ENCODE assay signal across 20 cellular contexts in genomic region chrX:150028692-150029091, GRCh38.
DNase-seq lines count a peak whose midpoint lies in the region; ATAC-seq and TF ChIP-seq lines count a peak whose summit lies in the region.
"Had no signal": no experiment of that assay in that cellular context is flagged by ENCODE, and none has a peak within 500 bp of the region (broad histone marks: within the 10 kb centered on the region; RNA-seq: fewer than 3 reads in every experiment).

No MANE protein-coding gene starts in this region.

- intact Hi-C loops in sciatic nerve (cut with DNase I), result no loop called here

- peak; percentile 53 for ATAC-seq in GM18909 (IDR thresholded peaks at IDR 0.05; ENCODE audit: poor library complexity, unreplicated experiment)
- ATAC-seq in HG03432 (IDR thresholded peaks at IDR 0.05; ENCODE audit: unreplicated experiment), result peak; percentile 45
- ATAC-seq in sciatic nerve, result no peak
- ATAC-seq: Panc1 had no signal

- H3K4me1 Mint-ChIP-seq in chondrocyte (ENCODE audit: low read depth), result peaks cover 16% of the 10 kb centered on the region
- H3K4me1 Mint-ChIP-seq: endodermal cell had no signal

- CTCF ChIA-PET in GM10248 (lab: Yijun Ruan, JAX), result no interaction called here

- H3K9me3 Mint-ChIP-seq in chondrocyte (ENCODE audit: low read depth), result peaks cover 30% of the 10 kb centered on the region
- H3K9me3 Mint-ChIP-seq: activated T-cell treated with anti-CD3 and anti-CD28 coated beads, Interleukin-2, amount 50 U/mL, for 24 hours had no signal

- TF ChIP-seq CTCF in GM10248 (IDR thresholded peaks at IDR 0.05; ENCODE audit: control extremely low read depth, extremely low read depth, low read depth, missing control alignments) (no peak), chondrocyte (IDR thresholded peaks at IDR 0.05) (no peak)

- no peak overlapping the region for H3K4me3 Mint-ChIP-seq in chondrocyte (ENCODE audit: unreplicated experiment)
- H3K4me3 Mint-ChIP-seq: activated T-cell treated with anti-CD3 and anti-CD28 coated beads, Interleukin-2, amount 50 U/mL, for 24 hours; endodermal cell had no signal

- no peaks in the 10 kb centered on the region for H3K27me3 Mint-ChIP-seq in chondrocyte (ENCODE audit: low read depth)

- peak overlapping the region; percentile 72 for H3K27ac Mint-ChIP-seq in chondrocyte (ENCODE audit: unreplicated experiment)
- H3K27ac Mint-ChIP-seq: activated T-cell treated with anti-CD3 and anti-CD28 coated beads, Interleukin-2, amount 50 U/mL, for 24 hours; endodermal cell had no signal

- POLR2A ChIA-PET in GM10248 (lab: Yijun Ruan, JAX), result no interaction called here

- no peaks in the 10 kb centered on the region for H3K36me3 Mint-ChIP-seq in chondrocyte (ENCODE audit: low read depth)

- DNase-seq in GM10248 (ENCODE audit: extremely low spot score) (peak; percentile 3), chondrocyte (ENCODE audit: low spot score) (no peak), mucosa of gallbladder (ENCODE audit: low spot score) (no peak), sciatic nerve (ENCODE audit: low spot score) (no peak), cortex of kidney (lab: John Stamatoyannopoulos, UW) (no peak)
- DNase-seq: activated CD4-positive, alpha-beta T cell treated with anti-CD3 and anti-CD28 coated beads, Interleukin-2, amount 50 U/mL, for 1 hour; activated T-cell treated with anti-CD3 and anti-CD28 coated beads, Interleukin-2, amount 50 U/mL, for 24 hours; amniotic stem cell; endodermal cell; GOT3; hippocampal formation; NCI-H2029 treated with DMSO at 0.1 percent for 48 hours; NCI-H526 treated with DMSO at 0.1 percent for 48 hours; occipital lobe; SK-N-SH; stimulated activated CD4-positive, alpha-beta T cell treated with anti-CD3 and anti-CD28 coated beads, Interleukin-4, amount 100 ng/mL, for 1 hour; testis had no signal
